Comparison of ENCODE assay signal across 17 cellular contexts in genomic region chr9:28678097-28678496, GRCh38.
DNase-seq lines count a peak whose midpoint lies in the region; ATAC-seq and TF ChIP-seq lines count a peak whose summit lies in the region.
"Had no signal": no experiment of that assay in that cellular context is flagged by ENCODE, and none has a peak within 500 bp of the region (broad histone marks: within the 10 kb centered on the region; RNA-seq: fewer than 3 reads in every experiment).

No MANE protein-coding gene starts in this region.

- H3K27me3 ChIP-seq in HUES6 (ENCODE audit: control insufficient read depth, insufficient read depth, low read length): no peaks in the 10 kb centered on the region

- no peak overlapping the region for H3K9ac ChIP-seq in HUES6 (ENCODE audit: low read length)

- H3K4me1 ChIP-seq in HUES6 (ENCODE audit: control insufficient read depth, insufficient read depth, low read length): peaks cover 5% of the 10 kb centered on the region

- H3K4me3 ChIP-seq in HUES6 (ENCODE audit: low read depth, low read length): no peak overlapping the region

- intact Hi-C loops in left cardiac atrium (cut with DNase I): no loop called here

- H3K27ac ChIP-seq in HUES6 (ENCODE audit: low read depth, low read length): 0 out of 2 replicates have a peak overlapping the region, but pooled peaks have one; percentile 21

- DNase-seq in Ammon's horn (ENCODE audit: low spot score) (peak; percentile 7), iPS-NIHi7 (ENCODE audit: extremely low spot score) (peak; percentile 16), mesenteric fat pad (ENCODE audit: low spot score) (no peak), left cardiac atrium (no peak), NCI-H146 treated with DMSO at 0.1 percent for 48 hours (lab: John Stamatoyannopoulos, UW; ENCODE audit: unreplicated experiment) (no peak)
- DNase-seq: ACHN, AML-193, COR-L47, DMS153, MV-4-11, NCI-H1417, NCI-H2029, NCI-H524 treated with DMSO at 0.1 percent for 48 hours, SW 1271 had no signal

- no peaks in the 10 kb centered on the region for H3K9me3 ChIP-seq in HUES6 (ENCODE audit: control insufficient read depth, insufficient read depth, low read depth, low read length)

- no peaks in the 10 kb centered on the region for H3K36me3 ChIP-seq in HUES6 (ENCODE audit: control insufficient read depth, insufficient read depth, low read length)

- ATAC-seq in SK-N-SH treated with all-trans-retinoic acid at 6 μM for 48 hours: peak; percentile 89
- no peak for ATAC-seq in HG02885 (IDR thresholded peaks at IDR 0.05; ENCODE audit: poor library complexity, unreplicated experiment)
- ATAC-seq in left cardiac atrium: no peak

TF ChIP-seq in SK-N-SH treated with all-trans-retinoic acid at 6 μM for 48 hours, 23 proteins besides CTCF, POLR2A, EP300 and RAD21:
- TF ChIP-seq CSRNP3 (CRISPR knock-in tag; IDR thresholded peaks at IDR 0.05) (no peak), ISL1 (CRISPR knock-in tag; IDR thresholded peaks at IDR 0.05) (no peak), ZFP3 (CRISPR knock-in tag; IDR thresholded peaks at IDR 0.05) (no peak), BACH2 (CRISPR knock-in tag; IDR thresholded peaks at IDR 0.05; ENCODE audit: borderline replicate concordance) (no peak), TCF4 (CRISPR knock-in tag; IDR thresholded peaks at IDR 0.05; ENCODE audit: borderline replicate concordance) (no peak), TOX (CRISPR knock-in tag; IDR thresholded peaks at IDR 0.05; ENCODE audit: borderline replicate concordance) (no peak), CREB5 (CRISPR knock-in tag; IDR thresholded peaks at IDR 0.05; ENCODE audit: low read depth) (no peak)
TF ChIP-seq in SK-N-SH treated with all-trans-retinoic acid at 6 μM for 48 hours: peak in this region for 0.

Comparison
In these comparisons a context has a peak if more than half of its experiments do, and no peak if none do; other contexts are left out.
1. DNase-seq: peak in Ammon's horn (single experiment) and iPS-NIHi7 (single experiment); none in mesenteric fat pad (single experiment), left cardiac atrium (single experiment) and NCI-H146 treated with DMSO at 0.1 percent for 48 hours (single experiment).